ENCODE assay signal across 18 cellular contexts in the genomic region with DNA sequence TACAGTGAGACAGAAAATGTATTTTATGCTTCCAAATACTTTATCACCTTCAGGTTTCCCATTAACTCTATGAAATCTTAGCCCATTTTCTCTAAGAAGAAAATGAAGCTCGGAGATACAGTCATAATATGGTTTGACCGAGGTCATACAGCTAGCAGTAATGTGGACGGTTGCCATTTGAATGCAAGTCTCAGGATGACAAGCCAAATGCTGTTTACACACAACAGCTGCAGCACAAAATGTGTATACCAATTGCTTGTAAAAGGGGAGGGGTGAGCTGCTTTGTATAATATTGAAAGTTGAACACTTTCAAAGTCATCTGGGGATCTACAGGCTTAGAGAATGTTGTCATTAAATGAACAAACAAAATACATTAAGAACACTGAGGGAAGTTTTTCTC.
DNase-seq lines count a peak whose midpoint lies in the region; ATAC-seq and TF ChIP-seq lines count a peak whose summit lies in the region.
"Had no signal": no experiment of that assay in that cellular context is flagged by ENCODE, and none has a peak within 500 bp of the region (broad histone marks: within the 10 kb centered on the region; RNA-seq: fewer than 3 reads in every experiment).

No MANE protein-coding gene starts in this region.

- BruUV-seq in PC-3 (replicated peaks; lab: Mats Ljungman, UMichigan): no TSS peak

- no peak overlapping the region for H2BK5ac ChIP-seq in mesenchymal stem cell (ENCODE audit: low read depth, low read length, poor library complexity, severe bottlenecking)

- ATAC-seq in GM19035 (IDR thresholded peaks at IDR 0.05; ENCODE audit: unreplicated experiment) (peak; percentile 76), HG02870 (IDR thresholded peaks at IDR 0.05; ENCODE audit: unreplicated experiment) (peak; percentile 98), PC-3 (no peak), lower lobe of right lung (no peak)
- ATAC-seq: activated CD8-positive, alpha-beta T cell treated with anti-CD3 and anti-CD28 coated beads for 36 hours; foreskin keratinocyte; naive thymus-derived CD8-positive, alpha-beta T cell; Panc1 had no signal

- H3F3A ChIP-seq in PC-3 (ENCODE audit: low read length, unreplicated experiment): no peaks in the 10 kb centered on the region

- POLR2A ChIA-PET in PC-3 (lab: Charles Lee; ENCODE audit: unreplicated experiment): no interaction called here

- H3K9ac ChIP-seq in mesenchymal stem cell (ENCODE audit: low read length) (no peak overlapping the region), PC-3 (ENCODE audit: low read length) (no peak overlapping the region)

- no peak overlapping the region for H3K27ac ChIP-seq in mesenchymal stem cell (ENCODE audit: low read length, poor library complexity, severe bottlenecking)
- H3K27ac ChIP-seq in PC-3 (ENCODE audit: low read length): no peak overlapping the region
- H3K27ac ChIP-seq in lower lobe of right lung: no peak overlapping the region
- H3K27ac ChIP-seq: foreskin keratinocyte, suprapubic skin had no signal

- H3K79me2 ChIP-seq in PC-3 (ENCODE audit: low read length): no peaks in the 10 kb centered on the region

- no peak overlapping the region for H2AK5ac ChIP-seq in mesenchymal stem cell (ENCODE audit: low read length, severe bottlenecking)

- TF ChIP-seq CTCF in PC-3 (conservative IDR thresholded peaks at IDR 0.05; ENCODE audit: low read depth, low read length): no peak
- TF ChIP-seq CTCF in lower lobe of right lung (IDR thresholded peaks at IDR 0.05): no peak

- H2AFZ ChIP-seq in mesenchymal stem cell (ENCODE audit: low read depth, low read length) (no peak overlapping the region), PC-3 (ENCODE audit: low read length) (no peak overlapping the region)

- WGBS in mesenchymal stem cell: 85% methylated on average over 3 of the region's 3 CpGs

- H2BK15ac ChIP-seq in mesenchymal stem cell (ENCODE audit: low read depth, poor library complexity, severe bottlenecking): no peak overlapping the region

- H3K23ac ChIP-seq in mesenchymal stem cell (ENCODE audit: low read length in 2 of 2): no peak overlapping the region

- H3K18ac ChIP-seq in mesenchymal stem cell (ENCODE audit: low read depth in 1 of 2, low read length in 2 of 2): peak overlapping the region in 1 of 2 experiments; percentile 5

- DNase-seq in NCI-H1694 treated with DMSO at 0.1 percent for 48 hours (lab: John Stamatoyannopoulos, UW) (peak; percentile 63), mesenchymal stem cell (peak; percentile 11), PC-3 (no peak), KBM-7 (no peak), lower lobe of right lung (no peak), NCI-H1436 (lab: John Stamatoyannopoulos, UW) (no peak)
- DNase-seq: activated CD8-positive, alpha-beta T cell treated with anti-CD3 and anti-CD28 coated beads for 36 hours; AML-193; foreskin keratinocyte; GOT3; naive thymus-derived CD8-positive, alpha-beta T cell; NCI-H1930; NCI-H524; stimulated activated CD4-positive, alpha-beta T cell treated with anti-CD3 and anti-CD28 coated beads, Interleukin-1b, Interleukin-23, amount 100 ng/mL, for 48 hours had no signal

- no peaks in the 10 kb centered on the region for H3K9me2 ChIP-seq in PC-3 (replicated peaks; ENCODE audit: low read length)

- H4K91ac ChIP-seq in mesenchymal stem cell (ENCODE audit: low read length): no peak overlapping the region

- H3K4me3 ChIP-seq in mesenchymal stem cell (ENCODE audit: insufficient read depth in 1 of 2, low read depth in 1 of 2, low read length in 2 of 2) (no peak overlapping the region), PC-3 (ENCODE audit: low read length) (no peak overlapping the region), lower lobe of right lung (no peak overlapping the region)
- H3K4me3 ChIP-seq: suprapubic skin had no signal

- no peak overlapping the region for H3K14ac ChIP-seq in mesenchymal stem cell (ENCODE audit: low read length in 2 of 2)

- H3K4me1 ChIP-seq in mesenchymal stem cell (ENCODE audit: control insufficient read depth, insufficient read depth, low read depth, low read length) (no peaks in the 10 kb centered on the region), PC-3 (ENCODE audit: insufficient read depth, low read length) (no peaks in the 10 kb centered on the region), lower lobe of right lung (no peaks in the 10 kb centered on the region)
- H3K4me1 ChIP-seq: foreskin keratinocyte, suprapubic skin had no signal

- H4K20me1 ChIP-seq in PC-3 (ENCODE audit: low read length): no peaks in the 10 kb centered on the region

- no peaks in the 10 kb centered on the region for H3K79me1 ChIP-seq in mesenchymal stem cell (replicated peaks; ENCODE audit: low read length, poor library complexity, severe bottlenecking)

- CTCF ChIA-PET in PC-3 (lab: Charles Lee): no interaction called here

- no peak overlapping the region for H2BK120ac ChIP-seq in mesenchymal stem cell (ENCODE audit: low read depth, low read length)

- in situ Hi-C loops in KBM-7 (cut with MboI; ENCODE audit: low pct_unique_long_range_greater_than_20kb, low sequenced_read_pairs): no loop called here

- H3K4ac ChIP-seq in mesenchymal stem cell (ENCODE audit: low read depth in 1 of 2, low read length in 2 of 2): no peak overlapping the region

- H4K8ac ChIP-seq in mesenchymal stem cell (ENCODE audit: low read length): no peak overlapping the region

- intact Hi-C loops in PC-3 (cut with micrococcal nuclease) (no loop called here), lower lobe of right lung (cut with DNase I) (no loop called here)

- H3K27me3 ChIP-seq in mesenchymal stem cell (ENCODE audit: control insufficient read depth in 1 of 2, insufficient read depth in 1 of 2, low read length in 2 of 2): no peaks in the 10 kb centered on the region
- H3K27me3 ChIP-seq in PC-3 (ENCODE audit: low read length): no peaks in the 10 kb centered on the region
- no peaks in the 10 kb centered on the region for H3K27me3 ChIP-seq in lower lobe of right lung (ENCODE audit: low read depth)
- H3K27me3 ChIP-seq: foreskin keratinocyte, suprapubic skin had no signal

- H3K36me3 ChIP-seq in mesenchymal stem cell (ENCODE audit: control insufficient read depth in 1 of 2, insufficient read depth in 2 of 2, low read depth in 1 of 2, low read length in 2 of 2) (no peaks in the 10 kb centered on the region), PC-3 (ENCODE audit: low read depth, low read length) (no peaks in the 10 kb centered on the region), lower lobe of right lung (no peaks in the 10 kb centered on the region)
- H3K36me3 ChIP-seq: suprapubic skin had no signal

- H2BK12ac ChIP-seq in mesenchymal stem cell (ENCODE audit: low read length in 2 of 2): no peak overlapping the region

- no peak overlapping the region for H3K4me2 ChIP-seq in mesenchymal stem cell (ENCODE audit: low read length, poor library complexity, severe bottlenecking)
- H3K4me2 ChIP-seq in PC-3 (ENCODE audit: low read length): no peak overlapping the region

- H3K9me3 ChIP-seq in mesenchymal stem cell (ENCODE audit: control insufficient read depth, low read length): no peaks in the 10 kb centered on the region
- no peaks in the 10 kb centered on the region for H3K9me3 ChIP-seq in PC-3 (ENCODE audit: low read length)
- H3K9me3 ChIP-seq in lower lobe of right lung: no peaks in the 10 kb centered on the region
- H3K9me3 ChIP-seq: suprapubic skin had no signal

Comparison
In these comparisons a context has a peak if more than half of its experiments do, and no peak if none do; other contexts are left out.
1. ATAC-seq: peak in GM19035 (single experiment) and HG02870 (single experiment); none in PC-3 (single experiment) and lower lobe of right lung (0 of 2).
2. DNase-seq: peak in NCI-H1694 treated with DMSO at 0.1 percent for 48 hours (single experiment) and mesenchymal stem cell (single experiment); none in PC-3 (single experiment), KBM-7 (single experiment), lower lobe of right lung (single experiment) and NCI-H1436 (single experiment).